In genomic region chr3:57983734-57984518, GRCh38 we compare ENCODE assay signal across 8 cellular contexts. TPM values are rescaled to one million over a fixed set of nuclear protein-coding genes. Genes with fewer than 3 reads are reported as not detected.
DNase-seq lines count a peak whose midpoint lies in the region; ATAC-seq and TF ChIP-seq lines count a peak whose summit lies in the region.

No MANE protein-coding gene starts in this region.

- 2% methylated on average over 5 of the region's 5 CpGs for WGBS in suprapubic skin

- no peaks in the 10 kb centered on the region for H3K9me3 ChIP-seq in mucosa of rectum (ENCODE audit: control insufficient read depth in 2 of 2, low read length in 2 of 2)
- no peaks in the 10 kb centered on the region for H3K9me3 ChIP-seq in suprapubic skin

- peak overlapping the region; percentile 84 for H3K27ac Mint-ChIP-seq in central memory CD8-positive, alpha-beta T cell (ENCODE audit: low read depth)

- peak overlapping the region in 1 of 2 donors; percentile 9 for H3K4me3 ChIP-seq in mucosa of rectum (ENCODE audit: low read length in 2 of 2)
- no peak overlapping the region for H3K4me3 ChIP-seq in suprapubic skin

- peak; percentile 99 for ATAC-seq in GM21381 (IDR thresholded peaks at IDR 0.05; ENCODE audit: unreplicated experiment)
- ATAC-seq in central memory CD8-positive, alpha-beta T cell (replicated peaks; ENCODE audit: extremely low read depth, poor library complexity, severe bottlenecking) = peak; percentile 89

- no peaks in the 10 kb centered on the region for H3K36me3 ChIP-seq in mucosa of rectum (ENCODE audit: control insufficient read depth in 2 of 2, insufficient read depth in 2 of 2, low read length in 2 of 2)
- H3K36me3 ChIP-seq in suprapubic skin = no peaks in the 10 kb centered on the region

- H3K4me1 ChIP-seq in mucosa of rectum (ENCODE audit: control insufficient read depth in 2 of 2, insufficient read depth in 2 of 2, low read length in 2 of 2) = peaks cover 23 to 59% of the 10 kb centered on the region in 2 donors
- H3K4me1 ChIP-seq in suprapubic skin = peaks cover 22% of the 10 kb centered on the region

- peaks cover 20% of the 10 kb centered on the region for H3K4me1 Mint-ChIP-seq in central memory CD8-positive, alpha-beta T cell

- no peak for TF ChIP-seq POLR2A in suprapubic skin (IDR thresholded peaks at IDR 0.05)

- H3K4me3 Mint-ChIP-seq in central memory CD8-positive, alpha-beta T cell = no peak overlapping the region

- peaks cover 1% of the 10 kb centered on the region for H3K36me3 Mint-ChIP-seq in central memory CD8-positive, alpha-beta T cell (ENCODE audit: insufficient read depth)

- TF ChIP-seq EP300 in suprapubic skin (IDR thresholded peaks at IDR 0.05) = no peak

- H3K9me3 Mint-ChIP-seq in central memory CD8-positive, alpha-beta T cell = no peaks in the 10 kb centered on the region

- no peaks in the 10 kb centered on the region for H3K27me3 Mint-ChIP-seq in central memory CD8-positive, alpha-beta T cell

- H3K27me3 ChIP-seq in mucosa of rectum (ENCODE audit: control insufficient read depth in 2 of 2, insufficient read depth in 2 of 2, low read length in 2 of 2) = no peaks in the 10 kb centered on the region
- H3K27me3 ChIP-seq in suprapubic skin = no peaks in the 10 kb centered on the region

- DNase-seq in COLO829 (ENCODE audit: low spot score) (peak; percentile 58), HS-5 (ENCODE audit: low read depth) (peak; percentile 93), T-helper 22 cell (ENCODE audit: low read depth) (peak; percentile 4), suprapubic skin (ENCODE audit: low spot score in 2 of 2) (no peak), NCI-H1105 (lab: John Stamatoyannopoulos, UW) (no peak)
- DNase-seq in central memory CD8-positive, alpha-beta T cell (ENCODE audit: low spot score in 2 of 2) = peak in 1 of 2 donors; percentile 12

- TF ChIP-seq CTCF in suprapubic skin (IDR thresholded peaks at IDR 0.05) = no peak

- peak overlapping the region; percentile 71 to 79 for H3K27ac ChIP-seq in mucosa of rectum (ENCODE audit: low read depth in 2 of 2, low read length in 2 of 2)
- H3K27ac ChIP-seq in suprapubic skin = peak overlapping the region; percentile 28

- peak overlapping the region in 1 of 2 donors; percentile 32 for H3K9ac ChIP-seq in mucosa of rectum (ENCODE audit: low read depth in 1 of 2, low read length in 2 of 2)

RNA-seq across cellular contexts. Expression of gene FLNB, which starts 24.3 kb away (rescaled TPM):
- 100 to 1,000 TPM; 143 to 186 (median 150) TPM for total RNA-seq in suprapubic skin

Comparison
In these comparisons a context has a peak if more than half of its experiments do, and no peak if none do; other contexts are left out.
1. DNase-seq: peak in COLO829 (single experiment), HS-5 (single experiment) and T-helper 22 cell (single experiment); none in suprapubic skin (0 of 2) and NCI-H1105 (single experiment).